9 cellular contexts compared by ENCODE assay signal in genomic region chrY:13479828-13480227, GRCh38. TPM values are rescaled to one million over a fixed set of nuclear protein-coding genes. Genes with fewer than 3 reads are reported as not detected.
DNase-seq lines count a peak whose midpoint lies in the region; ATAC-seq lines count a peak whose summit lies in the region.
"Had no signal": no experiment of that assay in that cellular context is flagged by ENCODE, and none has a peak within 500 bp of the region (broad histone marks: within the 10 kb centered on the region; RNA-seq: fewer than 3 reads in every experiment).

Gene UTY (minus strand): TSS chrY:13480033. CDS start chrY:13479665, 368 bp downstream.

- peak within 1 kb of the TSS; percentile 96 for H3K27ac ChIP-seq in mesenchymal stem cell (ENCODE audit: low read length, poor library complexity, severe bottlenecking)
- H3K27ac ChIP-seq in thymus (ENCODE audit: low read depth): peak within 1 kb of the TSS; percentile 97

- H3K4ac ChIP-seq in mesenchymal stem cell (ENCODE audit: low read depth in 1 of 2, low read length in 2 of 2): peak within 1 kb of the TSS in 1 of 2 experiments; percentile 93

- H3K14ac ChIP-seq in mesenchymal stem cell (ENCODE audit: low read length in 2 of 2): peak within 1 kb of the TSS in 1 of 2 experiments; percentile 96

- no peak within 1 kb of the TSS for H2BK15ac ChIP-seq in mesenchymal stem cell (ENCODE audit: low read depth, poor library complexity, severe bottlenecking)

- H3K4me1 ChIP-seq in mesenchymal stem cell (ENCODE audit: control insufficient read depth, insufficient read depth, low read depth, low read length) (peaks cover 3% of the 10 kb centered on the region), thymus (ENCODE audit: control insufficient read depth, insufficient read depth, low read length) (no peaks in the 10 kb centered on the region)

- peak within 1 kb of the TSS; percentile 79 to 90 for H3K18ac ChIP-seq in mesenchymal stem cell (ENCODE audit: low read depth in 1 of 2, low read length in 2 of 2)

- intact Hi-C loops in Right ventricle myocardium superior (cut with DNase I): no loop called here
- intact Hi-C loops in cardiac septum (cut with DNase I): no loop called here

- no peak within 1 kb of the TSS for H3K9ac ChIP-seq in mesenchymal stem cell (ENCODE audit: low read length)

- peak; percentile 98 for ATAC-seq in Right ventricle myocardium superior (ENCODE audit: poor library complexity)

- peaks cover 2% of the 10 kb centered on the region for H3K79me1 ChIP-seq in mesenchymal stem cell (replicated peaks; ENCODE audit: low read length, poor library complexity, severe bottlenecking)

- H2BK12ac ChIP-seq in mesenchymal stem cell (ENCODE audit: low read length in 2 of 2): peak within 1 kb of the TSS in 1 of 2 experiments; percentile 93

- H3K23ac ChIP-seq in mesenchymal stem cell (ENCODE audit: low read length in 2 of 2): peak within 1 kb of the TSS in 1 of 2 experiments; percentile 89

- H2AK5ac ChIP-seq in mesenchymal stem cell (ENCODE audit: low read length, severe bottlenecking): peak within 1 kb of the TSS; percentile 69

- no peaks in the 10 kb centered on the region for H3K36me3 ChIP-seq in mesenchymal stem cell (ENCODE audit: control insufficient read depth in 1 of 2, insufficient read depth in 2 of 2, low read depth in 1 of 2, low read length in 2 of 2)
- H3K36me3 ChIP-seq in thymus (ENCODE audit: control insufficient read depth, insufficient read depth): no peaks in the 10 kb centered on the region

- H3K4me3 ChIP-seq in mesenchymal stem cell (ENCODE audit: insufficient read depth in 1 of 2, low read depth in 1 of 2, low read length in 2 of 2): peak within 1 kb of the TSS in 1 of 2 experiments; percentile 90
- peak within 1 kb of the TSS; percentile 77 for H3K4me3 ChIP-seq in thymus (ENCODE audit: low read length)

- peak; percentile 91 for DNase-seq in Right ventricle myocardium superior
- DNase-seq in cardiac septum (ENCODE audit: low spot score): no peak
- DNase-seq in NCI-H526 (lab: John Stamatoyannopoulos, UW): peak; percentile 75 to 82
- DNase-seq in amniotic epithelial cell (ENCODE audit: low read depth): peak; percentile 95
- peak; percentile 94 for DNase-seq in mesenchymal stem cell
- DNase-seq in cortex of kidney (lab: John Stamatoyannopoulos, UW): no peak
- no peak for DNase-seq in activated gamma-delta T cell (lab: John Stamatoyannopoulos, UW)

- H2BK120ac ChIP-seq in mesenchymal stem cell (ENCODE audit: low read depth, low read length): peak within 1 kb of the TSS; percentile 73

- H4K91ac ChIP-seq in mesenchymal stem cell (ENCODE audit: low read length): peak within 1 kb of the TSS; percentile 92

- no peaks in the 10 kb centered on the region for H3K27me3 ChIP-seq in mesenchymal stem cell (ENCODE audit: control insufficient read depth in 1 of 2, insufficient read depth in 1 of 2, low read length in 2 of 2)
- no peaks in the 10 kb centered on the region for H3K27me3 ChIP-seq in thymus (ENCODE audit: control insufficient read depth, insufficient read depth)

- H3K4me2 ChIP-seq in mesenchymal stem cell (ENCODE audit: low read length, poor library complexity, severe bottlenecking): peak within 1 kb of the TSS; percentile 52

- H4K8ac ChIP-seq in mesenchymal stem cell (ENCODE audit: low read length): peak within 1 kb of the TSS; percentile 93

- H2BK5ac ChIP-seq in mesenchymal stem cell (ENCODE audit: low read depth, low read length, poor library complexity, severe bottlenecking): peak within 1 kb of the TSS; percentile 73

- under 1% methylated on average over 18 of the region's 18 CpGs for WGBS in mesenchymal stem cell
- WGBS in thymus: 0% methylated on average over 18 of the region's 18 CpGs

- no peaks in the 10 kb centered on the region for H3K9me3 ChIP-seq in mesenchymal stem cell (ENCODE audit: control insufficient read depth, low read length)
- H3K9me3 ChIP-seq in thymus (ENCODE audit: control insufficient read depth): no peaks in the 10 kb centered on the region

- H2AFZ ChIP-seq in mesenchymal stem cell (ENCODE audit: low read depth, low read length): peak within 1 kb of the TSS; percentile 69

RNA-seq across cellular contexts. Expression of gene UTY, which starts in this region (rescaled TPM):
- total RNA-seq in Right ventricle myocardium superior (9.8 TPM), cardiac septum (not detected)
- 5.0 TPM for polyA plus RNA-seq in mesenchymal stem cell (2013, experiment 1 of 2)
- polyA plus RNA-seq in mesenchymal stem cell (2013, experiment 2 of 2): 4.8 TPM
- polyA plus RNA-seq in thymus: 9.4 TPM
- total RNA-seq: Daoy had no signal

Comparison
In these comparisons a context has a peak if more than half of its experiments do, and no peak if none do; other contexts are left out.
1. DNase-seq: peak in Right ventricle myocardium superior (single experiment), NCI-H526 (2 of 2), amniotic epithelial cell (single experiment) and mesenchymal stem cell (single experiment); none in cardiac septum (single experiment), cortex of kidney (single experiment) and activated gamma-delta T cell (single experiment).